Comparison of ENCODE assay signal across 9 cellular contexts in the genomic region with DNA sequence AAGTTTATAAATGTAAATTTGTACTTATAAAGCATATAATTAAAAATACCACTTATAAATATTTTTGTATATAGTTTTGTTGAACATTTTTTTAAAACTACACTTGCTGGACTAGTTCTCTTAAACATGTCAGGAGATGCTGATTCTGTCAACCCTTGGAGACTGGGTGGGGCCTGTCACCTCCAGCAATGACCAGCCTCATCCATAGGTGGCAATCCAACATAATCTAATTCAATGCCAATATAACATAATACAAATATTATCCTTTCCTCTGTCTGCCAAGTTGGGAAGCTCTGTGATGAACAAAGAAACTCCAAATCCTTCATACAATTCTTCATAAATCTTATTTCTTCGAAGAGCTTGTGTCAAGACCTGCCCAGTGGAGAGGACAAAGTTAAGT.
DNase-seq lines count a peak whose midpoint lies in the region; ATAC-seq, FAIRE-seq and TF ChIP-seq lines count a peak whose summit lies in the region.
"Had no signal": no experiment of that assay in that cellular context is flagged by ENCODE, and none has a peak within 500 bp of the region (broad histone marks: within the 10 kb centered on the region; RNA-seq: fewer than 3 reads in every experiment).

No MANE protein-coding gene starts in this region.

- H3K9me2 ChIP-seq in GM23248 (ENCODE audit: insufficient read depth): no peaks in the 10 kb centered on the region

- H2AFZ ChIP-seq in GM23248 (no peak overlapping the region), keratinocyte (ENCODE audit: control insufficient read depth, low read length) (no peak overlapping the region)

- H3K27me3 ChIP-seq in GM23248 (replicated peaks; ENCODE audit: insufficient read depth): no peaks in the 10 kb centered on the region
- no peaks in the 10 kb centered on the region for H3K27me3 ChIP-seq in keratinocyte (ENCODE audit: control insufficient read depth, extremely low read depth, insufficient read depth, low read length)

- H3K9me3 ChIP-seq in GM23248 (ENCODE audit: low read depth) (no peaks in the 10 kb centered on the region), keratinocyte (ENCODE audit: control insufficient read depth, low read depth, low read length) (no peaks in the 10 kb centered on the region), kidney (ENCODE audit: control insufficient read depth in 1 of 2, low read length in 2 of 2) (no peaks in the 10 kb centered on the region)

- peak; percentile 43 for TF ChIP-seq CTCF in D721Med (IDR thresholded peaks at IDR 0.05; ENCODE audit: insufficient read depth, missing control alignments)
- TF ChIP-seq CTCF in keratinocyte (optimal IDR thresholded peaks at IDR 0.05 in 1 of 3, IDR thresholded peaks at IDR 0.05 in 1 of 3, conservative IDR thresholded peaks at IDR 0.05 in 1 of 3; ENCODE audit: extremely low read depth in 1 of 3, insufficient read depth in 2 of 3, low read length in 3 of 3): peak; percentile 7 to 50 (median 45)
- TF ChIP-seq CTCF in kidney (IDR thresholded peaks at IDR 0.05; ENCODE audit: borderline replicate concordance, extremely low read depth, insufficient read depth): no peak

- no peak overlapping the region for H3K4me2 ChIP-seq in GM23248 (ENCODE audit: unreplicated experiment)
- no peak overlapping the region for H3K4me2 ChIP-seq in keratinocyte (ENCODE audit: control insufficient read depth, extremely low read depth, insufficient read depth, low read depth, low read length)

- in situ Hi-C loops in GM23248 (cut with MboI): no loop called here

- dilution Hi-C loops in keratinocyte (cut with MboI; ENCODE audit: extremely low pct_ligation_motif_present, low sequenced_read_pairs): no loop called here

- peaks cover 38% of the 10 kb centered on the region for H4K20me1 ChIP-seq in GM23248 (ENCODE audit: insufficient read depth)
- H4K20me1 ChIP-seq in keratinocyte (ENCODE audit: control insufficient read depth, extremely low read depth, insufficient read depth, low read length): peaks cover 8% of the 10 kb centered on the region

- H3K27ac ChIP-seq in GM23248: peak overlapping the region; percentile 54
- peak overlapping the region; percentile 52 for H3K27ac ChIP-seq in keratinocyte (ENCODE audit: control insufficient read depth, insufficient read depth, low read length)
- H3K27ac ChIP-seq in kidney (ENCODE audit: low read depth in 2 of 2, low read length in 2 of 2): no peak overlapping the region

- 55 to 57% methylated on average over 1 of the region's 1 CpG for WGBS in GM23248 (ENCODE audit: low coverage in 1 of 2, low lambda C conversion rate in 2 of 2, missing lambda C conversion rate in 2 of 2), 2 experiments

- ATAC-seq in SK-N-SH treated with all-trans-retinoic acid at 6 μM for 48 hours (peak; percentile 24; the same call in 2 of the 3 replicates), GM19395 (IDR thresholded peaks at IDR 0.05; ENCODE audit: unreplicated experiment) (no peak)

- DNase-seq in D721Med (ENCODE audit: insufficient read length, low spot score): no peak
- no peak for DNase-seq in GM23248
- DNase-seq in keratinocyte (ENCODE audit: low read depth, low spot score): no peak
- DNase-seq in kidney: no peak
- DNase-seq in NCI-H526 treated with DMSO at 0.1 percent for 48 hours (lab: John Stamatoyannopoulos, UW): no peak
- DNase-seq in posterior cingulate gyrus: no peak
- DNase-seq: activated CD4-positive, CD25-positive, alpha-beta regulatory T cell had no signal

- H3K4me1 ChIP-seq in GM23248 (ENCODE audit: insufficient read depth): peaks cover 73% of the 10 kb centered on the region
- peaks cover 27% of the 10 kb centered on the region for H3K4me1 ChIP-seq in keratinocyte (ENCODE audit: control insufficient read depth, extremely low read depth, insufficient read depth, low read length)
- peaks cover 12 to 14% of the 10 kb centered on the region in 2 donors for H3K4me1 ChIP-seq in kidney (ENCODE audit: control insufficient read depth in 1 of 2, insufficient read depth in 1 of 2, low read depth in 1 of 2, low read length in 2 of 2)

- H3K79me2 ChIP-seq in GM23248 (ENCODE audit: insufficient read depth) (peaks cover 100% of the 10 kb centered on the region), keratinocyte (ENCODE audit: control insufficient read depth, insufficient read depth, low read length) (peaks cover 78% of the 10 kb centered on the region)

- peaks cover 89% of the 10 kb centered on the region for H3F3A ChIP-seq in GM23248 (ENCODE audit: insufficient read depth)

- H3K4me3 ChIP-seq in GM23248: no peak overlapping the region
- H3K4me3 ChIP-seq in keratinocyte (ENCODE audit: control insufficient read depth in 2 of 3, extremely low read depth in 1 of 3, insufficient read depth in 2 of 3, low read depth in 1 of 3, low read length in 3 of 3): no peak overlapping the region
- H3K4me3 ChIP-seq in kidney (ENCODE audit: low read length in 2 of 2): no peak overlapping the region

- H3K36me3 ChIP-seq in GM23248 (ENCODE audit: low read depth): peaks cover 14% of the 10 kb centered on the region; the same call in 1 of the 2 replicates
- H3K36me3 ChIP-seq in keratinocyte (ENCODE audit: control insufficient read depth in 2 of 2, extremely low read depth in 1 of 2, insufficient read depth in 2 of 2, low read length in 2 of 2): peaks cover 0 to 7% of the 10 kb centered on the region in 2 experiments
- no peaks in the 10 kb centered on the region for H3K36me3 ChIP-seq in kidney (ENCODE audit: control insufficient read depth in 1 of 2, insufficient read depth in 2 of 2, low read length in 2 of 2)

- FAIRE-seq in D721Med (lab: Jason Lieb, UNC) (no peak), keratinocyte (lab: Jason Lieb, UNC) (no peak), kidney (lab: Jason Lieb, UNC) (no peak)

- no peak overlapping the region for H3K9ac ChIP-seq in GM23248
- H3K9ac ChIP-seq in keratinocyte (ENCODE audit: control insufficient read depth, extremely low read depth, insufficient read depth, low read length): no peak overlapping the region
- no peak overlapping the region for H3K9ac ChIP-seq in kidney (ENCODE audit: low read length in 2 of 2)

- intact Hi-C loops in kidney (cut with DNase I): no loop called here
- intact Hi-C loops in posterior cingulate gyrus (cut with DNase I): no loop called here

- no peaks in the 10 kb centered on the region for H3K9me1 ChIP-seq in keratinocyte (ENCODE audit: control insufficient read depth, extremely low read depth, insufficient read depth, low read length)

TF ChIP-seq in SK-N-SH treated with all-trans-retinoic acid at 6 μM for 48 hours, 23 proteins besides CTCF, POLR2A, EP300 and RAD21:
- TF ChIP-seq ZNF8 (CRISPR knock-in tag; IDR thresholded peaks at IDR 0.05) (no peak), TOX (CRISPR knock-in tag; IDR thresholded peaks at IDR 0.05; ENCODE audit: borderline replicate concordance) (no peak), ZC3H10 (CRISPR knock-in tag; IDR thresholded peaks at IDR 0.05) (no peak), ZFP30 (CRISPR knock-in tag; IDR thresholded peaks at IDR 0.05) (no peak), PPARA (CRISPR knock-in tag; IDR thresholded peaks at IDR 0.05; ENCODE audit: borderline replicate concordance) (no peak), ARNTL (CRISPR knock-in tag; IDR thresholded peaks at IDR 0.05; ENCODE audit: borderline replicate concordance, low read depth) (no peak)
- TF ChIP-seq, protein P1, sequence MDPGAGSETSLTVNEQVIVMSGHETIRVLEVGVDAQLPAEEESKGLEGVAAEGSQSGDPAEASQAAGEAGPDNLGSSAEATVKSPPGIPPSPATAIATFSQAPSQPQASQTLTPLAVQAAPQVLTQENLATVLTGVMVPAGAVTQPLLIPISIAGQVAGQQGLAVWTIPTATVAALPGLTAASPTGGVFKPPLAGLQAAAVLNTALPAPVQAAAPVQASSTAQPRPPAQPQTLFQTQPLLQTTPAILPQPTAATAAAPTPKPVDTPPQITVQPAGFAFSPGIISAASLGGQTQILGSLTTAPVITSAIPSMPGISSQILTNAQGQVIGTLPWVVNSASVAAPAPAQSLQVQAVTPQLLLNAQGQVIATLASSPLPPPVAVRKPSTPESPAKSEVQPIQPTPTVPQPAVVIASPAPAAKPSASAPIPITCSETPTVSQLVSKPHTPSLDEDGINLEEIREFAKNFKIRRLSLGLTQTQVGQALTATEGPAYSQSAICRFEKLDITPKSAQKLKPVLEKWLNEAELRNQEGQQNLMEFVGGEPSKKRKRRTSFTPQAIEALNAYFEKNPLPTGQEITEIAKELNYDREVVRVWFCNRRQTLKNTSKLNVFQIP (CRISPR knock-in tag; IDR thresholded peaks at IDR 0.05; ENCODE audit: borderline replicate concordance, low read depth): no peak
- TF ChIP-seq, protein P2, sequence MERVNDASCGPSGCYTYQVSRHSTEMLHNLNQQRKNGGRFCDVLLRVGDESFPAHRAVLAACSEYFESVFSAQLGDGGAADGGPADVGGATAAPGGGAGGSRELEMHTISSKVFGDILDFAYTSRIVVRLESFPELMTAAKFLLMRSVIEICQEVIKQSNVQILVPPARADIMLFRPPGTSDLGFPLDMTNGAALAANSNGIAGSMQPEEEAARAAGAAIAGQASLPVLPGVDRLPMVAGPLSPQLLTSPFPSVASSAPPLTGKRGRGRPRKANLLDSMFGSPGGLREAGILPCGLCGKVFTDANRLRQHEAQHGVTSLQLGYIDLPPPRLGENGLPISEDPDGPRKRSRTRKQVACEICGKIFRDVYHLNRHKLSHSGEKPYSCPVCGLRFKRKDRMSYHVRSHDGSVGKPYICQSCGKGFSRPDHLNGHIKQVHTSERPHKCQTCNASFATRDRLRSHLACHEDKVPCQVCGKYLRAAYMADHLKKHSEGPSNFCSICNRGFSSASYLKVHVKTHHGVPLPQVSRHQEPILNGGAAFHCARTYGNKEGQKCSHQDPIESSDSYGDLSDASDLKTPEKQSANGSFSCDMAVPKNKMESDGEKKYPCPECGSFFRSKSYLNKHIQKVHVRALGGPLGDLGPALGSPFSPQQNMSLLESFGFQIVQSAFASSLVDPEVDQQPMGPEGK (CRISPR knock-in tag; IDR thresholded peaks at IDR 0.05; ENCODE audit: borderline replicate concordance): no peak
- TF ChIP-seq, protein P3, sequence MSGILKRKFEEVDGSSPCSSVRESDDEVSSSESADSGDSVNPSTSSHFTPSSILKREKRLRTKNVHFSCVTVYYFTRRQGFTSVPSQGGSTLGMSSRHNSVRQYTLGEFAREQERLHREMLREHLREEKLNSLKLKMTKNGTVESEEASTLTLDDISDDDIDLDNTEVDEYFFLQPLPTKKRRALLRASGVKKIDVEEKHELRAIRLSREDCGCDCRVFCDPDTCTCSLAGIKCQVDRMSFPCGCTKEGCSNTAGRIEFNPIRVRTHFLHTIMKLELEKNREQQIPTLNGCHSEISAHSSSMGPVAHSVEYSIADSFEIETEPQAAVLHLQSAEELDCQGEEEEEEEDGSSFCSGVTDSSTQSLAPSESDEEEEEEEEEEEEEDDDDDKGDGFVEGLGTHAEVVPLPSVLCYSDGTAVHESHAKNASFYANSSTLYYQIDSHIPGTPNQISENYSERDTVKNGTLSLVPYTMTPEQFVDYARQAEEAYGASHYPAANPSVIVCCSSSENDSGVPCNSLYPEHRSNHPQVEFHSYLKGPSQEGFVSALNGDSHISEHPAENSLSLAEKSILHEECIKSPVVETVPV (CRISPR knock-in tag; IDR thresholded peaks at IDR 0.05): no peak
TF ChIP-seq in SK-N-SH treated with all-trans-retinoic acid at 6 μM for 48 hours: peak in this region for 0.

Comparison
In these comparisons a context has a peak if more than half of its experiments do, and no peak if none do; other contexts are left out.
1. H3K27ac ChIP-seq: peak in GM23248 (single experiment) and keratinocyte (single experiment); none in kidney (0 of 2).